1 cellular context compared by ENCODE assay signal in the genomic region with DNA sequence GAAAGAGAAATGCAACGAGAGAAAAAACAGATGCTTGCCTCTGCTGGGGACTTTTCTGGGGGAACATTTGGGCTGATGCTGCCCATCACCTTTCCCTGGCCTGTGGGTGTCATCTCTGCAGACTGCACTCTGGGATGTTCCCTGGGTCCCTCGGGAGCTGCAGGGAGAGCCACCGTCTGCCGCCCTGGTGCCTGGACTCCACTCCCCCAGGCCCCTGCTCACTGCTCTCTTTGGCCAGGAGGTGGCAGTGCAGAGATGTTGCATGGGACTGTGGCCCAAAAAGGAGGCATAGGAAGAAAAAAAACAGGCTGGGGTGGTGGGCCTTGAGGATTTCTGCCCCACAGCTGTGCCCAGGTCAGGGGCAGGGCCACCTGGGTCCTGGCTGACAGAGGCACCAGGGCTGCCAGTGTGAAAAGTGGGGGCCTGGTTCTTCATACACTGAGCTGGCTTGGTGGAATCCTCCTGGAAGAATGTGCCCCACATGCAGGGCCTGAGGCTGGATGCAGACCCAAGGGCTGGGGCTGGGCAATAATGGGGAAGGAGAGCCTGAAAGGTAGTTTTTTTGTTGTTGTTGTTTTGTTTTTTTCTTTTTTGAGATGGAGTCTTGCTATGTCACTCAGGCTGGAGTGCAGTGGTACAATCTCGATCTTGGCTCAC.
TF ChIP-seq lines count a peak whose summit lies in the region.

No MANE protein-coding gene starts in this region.

TF ChIP-seq in GM23338, 12 proteins besides CTCF, POLR2A, EP300 and RAD21 (continued from another document):
- TF ChIP-seq, protein P1, sequence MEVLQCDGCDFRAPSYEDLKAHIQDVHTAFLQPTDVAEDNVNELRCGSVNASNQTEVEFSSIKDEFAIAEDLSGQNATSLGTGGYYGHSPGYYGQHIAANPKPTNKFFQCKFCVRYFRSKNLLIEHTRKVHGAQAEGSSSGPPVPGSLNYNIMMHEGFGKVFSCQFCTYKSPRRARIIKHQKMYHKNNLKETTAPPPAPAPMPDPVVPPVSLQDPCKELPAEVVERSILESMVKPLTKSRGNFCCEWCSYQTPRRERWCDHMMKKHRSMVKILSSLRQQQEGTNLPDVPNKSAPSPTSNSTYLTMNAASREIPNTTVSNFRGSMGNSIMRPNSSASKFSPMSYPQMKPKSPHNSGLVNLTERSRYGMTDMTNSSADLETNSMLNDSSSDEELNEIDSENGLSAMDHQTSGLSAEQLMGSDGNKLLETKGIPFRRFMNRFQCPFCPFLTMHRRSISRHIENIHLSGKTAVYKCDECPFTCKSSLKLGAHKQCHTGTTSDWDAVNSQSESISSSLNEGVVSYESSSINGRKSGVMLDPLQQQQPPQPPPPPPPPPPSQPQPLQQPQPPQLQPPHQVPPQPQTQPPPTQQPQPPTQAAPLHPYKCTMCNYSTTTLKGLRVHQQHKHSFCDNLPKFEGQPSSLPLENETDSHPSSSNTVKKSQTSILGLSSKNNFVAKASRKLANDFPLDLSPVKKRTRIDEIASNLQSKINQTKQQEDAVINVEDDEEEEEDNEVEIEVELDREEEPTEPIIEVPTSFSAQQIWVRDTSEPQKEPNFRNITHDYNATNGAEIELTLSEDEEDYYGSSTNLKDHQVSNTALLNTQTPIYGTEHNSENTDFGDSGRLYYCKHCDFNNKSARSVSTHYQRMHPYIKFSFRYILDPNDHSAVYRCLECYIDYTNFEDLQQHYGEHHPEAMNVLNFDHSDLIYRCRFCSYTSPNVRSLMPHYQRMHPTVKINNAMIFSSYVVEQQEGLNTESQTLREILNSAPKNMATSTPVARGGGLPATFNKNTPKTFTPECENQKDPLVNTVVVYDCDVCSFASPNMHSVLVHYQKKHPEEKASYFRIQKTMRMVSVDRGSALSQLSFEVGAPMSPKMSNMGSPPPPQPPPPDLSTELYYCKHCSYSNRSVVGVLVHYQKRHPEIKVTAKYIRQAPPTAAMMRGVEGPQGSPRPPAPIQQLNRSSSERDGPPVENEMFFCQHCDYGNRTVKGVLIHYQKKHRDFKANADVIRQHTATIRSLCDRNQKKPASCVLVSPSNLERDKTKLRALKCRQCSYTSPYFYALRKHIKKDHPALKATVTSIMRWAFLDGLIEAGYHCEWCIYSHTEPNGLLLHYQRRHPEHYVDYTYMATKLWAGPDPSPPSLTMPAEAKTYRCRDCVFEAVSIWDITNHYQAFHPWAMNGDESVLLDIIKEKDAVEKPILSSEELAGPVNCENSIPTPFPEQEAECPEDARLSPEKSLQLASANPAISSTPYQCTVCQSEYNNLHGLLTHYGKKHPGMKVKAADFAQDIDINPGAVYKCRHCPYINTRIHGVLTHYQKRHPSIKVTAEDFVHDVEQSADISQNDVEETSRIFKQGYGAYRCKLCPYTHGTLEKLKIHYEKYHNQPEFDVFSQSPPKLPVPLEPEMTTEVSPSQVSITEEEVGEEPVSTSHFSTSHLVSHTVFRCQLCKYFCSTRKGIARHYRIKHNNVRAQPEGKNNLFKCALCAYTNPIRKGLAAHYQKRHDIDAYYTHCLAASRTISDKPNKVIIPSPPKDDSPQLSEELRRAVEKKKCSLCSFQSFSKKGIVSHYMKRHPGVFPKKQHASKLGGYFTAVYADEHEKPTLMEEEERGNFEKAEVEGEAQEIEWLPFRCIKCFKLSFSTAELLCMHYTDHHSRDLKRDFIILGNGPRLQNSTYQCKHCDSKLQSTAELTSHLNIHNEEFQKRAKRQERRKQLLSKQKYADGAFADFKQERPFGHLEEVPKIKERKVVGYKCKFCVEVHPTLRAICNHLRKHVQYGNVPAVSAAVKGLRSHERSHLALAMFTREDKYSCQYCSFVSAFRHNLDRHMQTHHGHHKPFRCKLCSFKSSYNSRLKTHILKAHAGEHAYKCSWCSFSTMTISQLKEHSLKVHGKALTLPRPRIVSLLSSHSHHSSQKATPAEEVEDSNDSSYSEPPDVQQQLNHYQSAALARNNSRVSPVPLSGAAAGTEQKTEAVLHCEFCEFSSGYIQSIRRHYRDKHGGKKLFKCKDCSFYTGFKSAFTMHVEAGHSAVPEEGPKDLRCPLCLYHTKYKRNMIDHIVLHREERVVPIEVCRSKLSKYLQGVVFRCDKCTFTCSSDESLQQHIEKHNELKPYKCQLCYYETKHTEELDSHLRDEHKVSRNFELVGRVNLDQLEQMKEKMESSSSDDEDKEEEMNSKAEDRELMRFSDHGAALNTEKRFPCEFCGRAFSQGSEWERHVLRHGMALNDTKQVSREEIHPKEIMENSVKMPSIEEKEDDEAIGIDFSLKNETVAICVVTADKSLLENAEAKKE (CRISPR knock-in tag; IDR thresholded peaks at IDR 0.05): no peak
- TF ChIP-seq, protein P2, sequence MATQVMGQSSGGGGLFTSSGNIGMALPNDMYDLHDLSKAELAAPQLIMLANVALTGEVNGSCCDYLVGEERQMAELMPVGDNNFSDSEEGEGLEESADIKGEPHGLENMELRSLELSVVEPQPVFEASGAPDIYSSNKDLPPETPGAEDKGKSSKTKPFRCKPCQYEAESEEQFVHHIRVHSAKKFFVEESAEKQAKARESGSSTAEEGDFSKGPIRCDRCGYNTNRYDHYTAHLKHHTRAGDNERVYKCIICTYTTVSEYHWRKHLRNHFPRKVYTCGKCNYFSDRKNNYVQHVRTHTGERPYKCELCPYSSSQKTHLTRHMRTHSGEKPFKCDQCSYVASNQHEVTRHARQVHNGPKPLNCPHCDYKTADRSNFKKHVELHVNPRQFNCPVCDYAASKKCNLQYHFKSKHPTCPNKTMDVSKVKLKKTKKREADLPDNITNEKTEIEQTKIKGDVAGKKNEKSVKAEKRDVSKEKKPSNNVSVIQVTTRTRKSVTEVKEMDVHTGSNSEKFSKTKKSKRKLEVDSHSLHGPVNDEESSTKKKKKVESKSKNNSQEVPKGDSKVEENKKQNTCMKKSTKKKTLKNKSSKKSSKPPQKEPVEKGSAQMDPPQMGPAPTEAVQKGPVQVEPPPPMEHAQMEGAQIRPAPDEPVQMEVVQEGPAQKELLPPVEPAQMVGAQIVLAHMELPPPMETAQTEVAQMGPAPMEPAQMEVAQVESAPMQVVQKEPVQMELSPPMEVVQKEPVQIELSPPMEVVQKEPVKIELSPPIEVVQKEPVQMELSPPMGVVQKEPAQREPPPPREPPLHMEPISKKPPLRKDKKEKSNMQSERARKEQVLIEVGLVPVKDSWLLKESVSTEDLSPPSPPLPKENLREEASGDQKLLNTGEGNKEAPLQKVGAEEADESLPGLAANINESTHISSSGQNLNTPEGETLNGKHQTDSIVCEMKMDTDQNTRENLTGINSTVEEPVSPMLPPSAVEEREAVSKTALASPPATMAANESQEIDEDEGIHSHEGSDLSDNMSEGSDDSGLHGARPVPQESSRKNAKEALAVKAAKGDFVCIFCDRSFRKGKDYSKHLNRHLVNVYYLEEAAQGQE (IDR thresholded peaks at IDR 0.05; ENCODE audit: unreplicated experiment): no peak
TF ChIP-seq in GM23338: peak in this region for 0.
